ENCODE assay signal across 17 cellular contexts in the genomic region with DNA sequence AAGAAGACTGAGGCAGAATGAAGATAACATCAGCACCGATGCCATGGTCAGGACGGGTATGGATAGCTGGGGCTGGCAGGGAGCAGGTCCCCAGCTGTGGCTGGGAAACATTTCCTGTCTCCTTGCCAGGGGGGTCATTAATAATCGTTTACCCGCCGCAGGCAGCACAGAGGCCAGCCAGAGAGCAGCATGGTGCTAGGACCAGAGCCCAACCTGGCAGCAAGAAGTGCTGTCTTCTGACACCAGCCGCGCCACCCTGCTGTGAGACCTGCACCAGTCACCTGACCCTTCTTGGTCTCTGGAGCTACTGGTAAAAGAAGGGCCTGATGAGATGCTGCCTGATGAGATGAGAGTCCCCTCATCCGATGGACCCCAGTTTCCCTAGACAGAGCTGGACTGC. TPM values are rescaled to one million over a fixed set of nuclear protein-coding genes. Genes with fewer than 3 reads are reported as not detected.
DNase-seq lines count a peak whose midpoint lies in the region; ATAC-seq and TF ChIP-seq lines count a peak whose summit lies in the region.
"Had no signal": no experiment of that assay in that cellular context is flagged by ENCODE, and none has a peak within 500 bp of the region (broad histone marks: within the 10 kb centered on the region; RNA-seq: fewer than 3 reads in every experiment).

No MANE protein-coding gene starts in this region.

- in situ Hi-C loops in GM13977 (cut with MboI; ENCODE audit: low pct_unique_long_range_greater_than_20kb, low sequenced_read_pairs, unreplicated experiment), result no loop called here

- H3F3A ChIP-seq in PC-9 (ENCODE audit: insufficient read depth, low read depth), result peaks cover 9% of the 10 kb centered on the region; the same call in 1 of the 2 replicates

- H3K27me3 ChIP-seq in left ventricle myocardium inferior (ENCODE audit: low read depth) (no peaks in the 10 kb centered on the region), heart right ventricle (peaks cover 0 to 50% (median 0%) of the 10 kb centered on the region in 7 donors), PC-9 (ENCODE audit: insufficient read depth, low read depth) (peaks cover 16% of the 10 kb centered on the region), spleen (replicated peaks in 1 of 7) (peaks cover 0 to 45% (median 16%) of the 10 kb centered on the region in 7 donors)

- no peaks in the 10 kb centered on the region for H3K9me3 ChIP-seq in left ventricle myocardium inferior (replicated peaks)
- no peaks in the 10 kb centered on the region for H3K9me3 ChIP-seq in heart right ventricle
- no peaks in the 10 kb centered on the region for H3K9me3 ChIP-seq in PC-9 (ENCODE audit: insufficient read depth, low read depth)
- H3K9me3 ChIP-seq in spleen, result no peaks in the 10 kb centered on the region

- peaks cover 8% of the 10 kb centered on the region; the same call in 1 of the 2 replicates for H3K79me2 ChIP-seq in PC-9 (ENCODE audit: low read depth)

- DNase-seq in left ventricle myocardium inferior (no peak), heart right ventricle (no peak), NCI-H146 (lab: John Stamatoyannopoulos, UW) (peak; percentile 78), PC-9 (no peak), spleen (no peak), GM13977 (ENCODE audit: low spot score) (no peak)
- DNase-seq: AML-193; CD4-positive, alpha-beta T cell; MV-4-11; NCI-H187; NCI-H526 treated with DMSO at 0.1 percent for 48 hours had no signal

- no peak for TF ChIP-seq POLR2A in spleen (IDR thresholded peaks at IDR 0.05)

- H3K4me3 ChIP-seq in left ventricle myocardium inferior, result no peak overlapping the region
- no peak overlapping the region for H3K4me3 ChIP-seq in heart right ventricle
- H3K4me3 ChIP-seq in PC-9, result no peak overlapping the region
- H3K4me3 ChIP-seq in spleen, result peak overlapping the region in 3 of 8 donors; percentile 11 to 79 (median 19)

- CTCF ChIA-PET in PC-9 (lab: Charles Lee), result no interaction called here

- H3K27ac ChIP-seq in left ventricle myocardium inferior (replicated peaks), result peak overlapping the region; percentile 85
- H3K27ac ChIP-seq in heart right ventricle, result peak overlapping the region in 3 of 10 donors; percentile 24 to 87 (median 80)
- H3K27ac ChIP-seq in PC-9, result peak overlapping the region; percentile 64
- peak overlapping the region in 7 of 8 donors; percentile 20 to 87 (median 83) for H3K27ac ChIP-seq in spleen

- no peaks in the 10 kb centered on the region for H3K36me3 ChIP-seq in left ventricle myocardium inferior
- no peaks in the 10 kb centered on the region for H3K36me3 ChIP-seq in heart right ventricle
- H3K36me3 ChIP-seq in PC-9 (ENCODE audit: low read depth), result no peaks in the 10 kb centered on the region
- H3K36me3 ChIP-seq in spleen, result no peaks in the 10 kb centered on the region

- intact Hi-C loops in left ventricle myocardium inferior (cut with micrococcal nuclease) (no loop called here), heart right ventricle (cut with DNase I) (no loop called here), PC-9 (cut with micrococcal nuclease; ENCODE audit: unreplicated experiment) (no loop called here), spleen (cut with DNase I; ENCODE audit: low total_unique reads) (no loop called here)

- WGBS in heart right ventricle, 2 donors, result 65 to 80% methylated on average over 8 of the region's 8 CpGs
- 57 to 86% (median 66%) methylated on average over 8 of the region's 8 CpGs for WGBS in spleen, 5 donors

- ATAC-seq in heart right ventricle (no peak), GM19463 (IDR thresholded peaks at IDR 0.05; ENCODE audit: unreplicated experiment) (no peak), GM21447 (IDR thresholded peaks at IDR 0.05; ENCODE audit: unreplicated experiment) (no peak)
- ATAC-seq: HCT116, Panc1, Right ventricle myocardium inferior had no signal

- H3K4me2 ChIP-seq in PC-9, result peak overlapping the region; percentile 42

- no TSS peak for BruUV-seq in PC-9 (replicated peaks; lab: Mats Ljungman, UMichigan)

- TF ChIP-seq CTCF in left ventricle myocardium inferior (IDR thresholded peaks at IDR 0.05; ENCODE audit: borderline replicate concordance), result no peak
- no peak for TF ChIP-seq CTCF in heart right ventricle (IDR thresholded peaks at IDR 0.05)
- no peak for TF ChIP-seq CTCF in PC-9 (conservative IDR thresholded peaks at IDR 0.05)
- TF ChIP-seq CTCF in spleen (IDR thresholded peaks at IDR 0.05 in 8 of 11, conservative IDR thresholded peaks at IDR 0.05 in 3 of 11), result no peak
- TF ChIP-seq CTCF in GM13977 (IDR thresholded peaks at IDR 0.05; ENCODE audit: extremely low read depth, insufficient read depth, missing control alignments), result no peak

- no peaks in the 10 kb centered on the region for H3K9me2 ChIP-seq in PC-9 (ENCODE audit: insufficient read depth)

- POLR2A ChIA-PET in PC-9 (lab: Charles Lee; ENCODE audit: unreplicated experiment), result no interaction called here

- no peaks in the 10 kb centered on the region for H4K20me1 ChIP-seq in PC-9 (ENCODE audit: insufficient read depth)

- H3K4me1 ChIP-seq in left ventricle myocardium inferior (peaks cover 91% of the 10 kb centered on the region), heart right ventricle (peaks cover 20 to 93% (median 65%) of the 10 kb centered on the region in 9 donors), PC-9 (replicated peaks; ENCODE audit: insufficient read depth) (peaks cover 53% of the 10 kb centered on the region), spleen (peaks cover 18 to 81% (median 49%) of the 10 kb centered on the region in 6 donors)

- H2AFZ ChIP-seq in PC-9, result no peak overlapping the region

RNA-seq across cellular contexts. Expression of a gene that starts 36.3 kb away (rescaled TPM):
- total RNA-seq in left ventricle myocardium inferior (19.6 TPM), heart right ventricle (10 to 100 TPM; 10.4 to 44.4 (median 30.2) TPM), PC-9 (2021) (9.6 and 12.0 TPM in 2 replicates), spleen (100 to 1,000 TPM; 244 to 584 (median 346) TPM)
- polyA plus RNA-seq in heart right ventricle (10 to 100 TPM; 28.4 to 47.6 TPM), spleen (100 to 1,000 TPM in 1 of 3 donors, 10 to 100 TPM in 2; 58.2 to 158 (median 72.8) TPM)
- polyA plus RNA-seq: IgD-negative memory B cell had no signal

Comparison
In these comparisons a context has a peak if more than half of its experiments do, and no peak if none do; other contexts are left out.
1. RNA of a gene that starts 36.3 kb away (total RNA-seq): 244 to 584 TPM in spleen; 10.4 to 44.4 TPM in heart right ventricle, 19.6 TPM in left ventricle myocardium inferior (single experiment) and 9.6 to 12.0 TPM in PC-9; every median in the first group is over 4 times any median in the second.